In the genomic region with DNA sequence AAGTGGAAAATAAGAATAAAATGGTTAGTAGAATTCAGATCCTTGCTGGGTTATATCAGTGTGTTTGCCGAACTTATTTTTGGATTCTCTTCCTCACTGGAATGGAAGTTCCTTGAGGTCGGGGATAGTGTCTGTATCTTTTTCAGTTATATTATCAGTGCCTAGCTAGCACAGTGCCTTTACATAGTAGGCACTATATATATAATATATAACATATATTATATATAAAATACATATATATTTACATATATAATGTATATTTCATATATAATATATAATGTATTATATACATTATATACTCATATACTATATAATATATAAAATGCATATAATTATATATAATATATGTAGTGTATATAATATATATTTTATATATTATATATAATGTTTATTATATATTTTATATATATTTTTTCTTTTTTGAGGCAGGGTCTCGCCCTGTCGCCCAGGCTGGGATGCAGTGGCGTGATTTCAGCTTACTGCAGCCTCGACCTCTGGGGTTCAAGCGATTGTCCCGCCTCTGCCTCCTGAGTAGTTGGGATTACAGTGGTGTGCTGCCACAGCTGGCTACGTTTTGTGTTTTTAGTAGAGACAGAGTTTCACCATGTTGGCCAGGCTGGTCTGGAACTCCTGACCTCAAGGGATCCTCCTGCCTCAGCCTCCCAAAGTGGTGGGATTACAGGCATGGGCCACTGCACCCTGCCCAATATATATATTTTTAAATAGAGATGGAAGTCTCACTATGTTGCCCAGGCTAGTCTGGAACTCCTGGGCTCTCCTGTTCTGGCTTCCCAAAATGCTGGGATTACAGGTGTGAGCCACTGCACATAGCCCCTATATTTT, we compare ENCODE assay signal across 11 cellular contexts. TPM values are rescaled to one million over a fixed set of nuclear protein-coding genes. Genes with fewer than 3 reads are reported as not detected.
DNase-seq lines count a peak whose midpoint lies in the region; ATAC-seq and TF ChIP-seq lines count a peak whose summit lies in the region.
"Had no signal": no experiment of that assay in that cellular context is flagged by ENCODE, and none has a peak within 500 bp of the region (broad histone marks: within the 10 kb centered on the region; RNA-seq: fewer than 3 reads in every experiment).

No MANE protein-coding gene starts in this region.

- no peaks in the 10 kb centered on the region for H3K9me3 Mint-ChIP-seq in activated T-cell treated with anti-CD3 and anti-CD28 coated beads, Interleukin-2, amount 50 U/mL, for 72 hours
- H3K9me3 Mint-ChIP-seq in effector memory CD8-positive, alpha-beta T cell, result no peaks in the 10 kb centered on the region
- H3K9me3 Mint-ChIP-seq in CD14-positive monocyte, result no peaks in the 10 kb centered on the region

- CTCF ChIA-PET in PC-3 (lab: Charles Lee), result no interaction called here

- peak overlapping the region; percentile 88 to 94 for H3K4me3 Mint-ChIP-seq in activated T-cell treated with anti-CD3 and anti-CD28 coated beads, Interleukin-2, amount 50 U/mL, for 72 hours
- H3K4me3 Mint-ChIP-seq in effector memory CD8-positive, alpha-beta T cell, result peak overlapping the region; percentile 58 to 93
- no peak overlapping the region for H3K4me3 Mint-ChIP-seq in CD14-positive monocyte

- H3K4me2 ChIP-seq in PC-3 (ENCODE audit: low read length), result peak overlapping the region; percentile 93
- no peak overlapping the region for H3K4me2 ChIP-seq in smooth muscle cell

- H3K27ac ChIP-seq in PC-3 (ENCODE audit: low read length) (no peak overlapping the region), smooth muscle cell (ENCODE audit: low read depth) (no peak overlapping the region)
- H3K27ac ChIP-seq: vagina had no signal

- POLR2A ChIA-PET in PC-3 (lab: Charles Lee; ENCODE audit: unreplicated experiment), result no interaction called here

- H3K4me3 ChIP-seq in PC-3 (ENCODE audit: low read length) (no peak overlapping the region), smooth muscle cell (peak overlapping the region; percentile 96)
- H3K4me3 ChIP-seq: vagina had no signal

- H4K20me1 ChIP-seq in PC-3 (ENCODE audit: low read length), result 0 out of 2 replicates have a peak, but pooled peaks cover 8% of the 10 kb centered on the region
- peaks cover 63% of the 10 kb centered on the region for H4K20me1 ChIP-seq in smooth muscle cell (ENCODE audit: low read depth)

- 91% methylated on average over 9 of the region's 9 CpGs for WGBS in smooth muscle cell (ENCODE audit: low lambda C conversion rate)

- ATAC-seq in activated T-cell treated with anti-CD3 and anti-CD28 coated beads, Interleukin-2, amount 50 U/mL, for 72 hours (replicated peaks in 1 of 2), result no peak
- no peak for ATAC-seq in PC-3
- ATAC-seq in effector memory CD8-positive, alpha-beta T cell (replicated peaks), result no peak

- H3F3A ChIP-seq in PC-3 (ENCODE audit: low read length, unreplicated experiment), result no peaks in the 10 kb centered on the region
- peaks cover 11% of the 10 kb centered on the region for H3F3A ChIP-seq in smooth muscle cell (ENCODE audit: low read depth)

- no peak overlapping the region for H3K9ac ChIP-seq in PC-3 (ENCODE audit: low read length)
- no peak overlapping the region for H3K9ac ChIP-seq in smooth muscle cell (ENCODE audit: low read depth)

- peaks cover 65% of the 10 kb centered on the region for H3K4me1 Mint-ChIP-seq in activated T-cell treated with anti-CD3 and anti-CD28 coated beads, Interleukin-2, amount 50 U/mL, for 72 hours (ENCODE audit: low read depth)
- H3K4me1 Mint-ChIP-seq in effector memory CD8-positive, alpha-beta T cell (ENCODE audit: low read depth in 2 of 2), result peaks cover 47 to 64% of the 10 kb centered on the region in 2 donors
- H3K4me1 Mint-ChIP-seq in CD14-positive monocyte, result peaks cover 63% of the 10 kb centered on the region

- H3K27me3 ChIP-seq in PC-3 (ENCODE audit: low read length), result no peaks in the 10 kb centered on the region
- no peaks in the 10 kb centered on the region for H3K27me3 ChIP-seq in smooth muscle cell (ENCODE audit: low read depth)
- H3K27me3 ChIP-seq: vagina had no signal

- H3K79me2 ChIP-seq in PC-3 (ENCODE audit: low read length) (peaks cover 75% of the 10 kb centered on the region), smooth muscle cell (ENCODE audit: low read depth) (peaks cover 74% of the 10 kb centered on the region)

- H2AFZ ChIP-seq in PC-3 (ENCODE audit: low read length), result no peak overlapping the region
- H2AFZ ChIP-seq in smooth muscle cell (ENCODE audit: low read depth), result no peak overlapping the region

- no peaks in the 10 kb centered on the region for H3K27me3 Mint-ChIP-seq in activated T-cell treated with anti-CD3 and anti-CD28 coated beads, Interleukin-2, amount 50 U/mL, for 72 hours (ENCODE audit: low read depth)
- H3K27me3 Mint-ChIP-seq in effector memory CD8-positive, alpha-beta T cell, result no peaks in the 10 kb centered on the region
- no peaks in the 10 kb centered on the region for H3K27me3 Mint-ChIP-seq in CD14-positive monocyte (ENCODE audit: low read depth in 3 of 3)

- intact Hi-C loops in PC-3 (cut with micrococcal nuclease), result loop anchor here (5.0 kb wide), 1 partner anchor 149 kb away; the partner anchor contains the start of gene ESRP2
- intact Hi-C loops in CD14-positive monocyte (cut with micrococcal nuclease), result loop anchor here (5.0 to 10.0 kb wide), 5 partner anchors 149 to 1564 kb away; partner anchors contain the start of genes ACD (in 1 of the 2), C16orf86 (in 1 of the 2), ENKD1 (in 1 of the 2) and ESRP2 (in 1 of the 2)

- H3K36me3 ChIP-seq in PC-3 (ENCODE audit: low read depth, low read length) (no peaks in the 10 kb centered on the region), smooth muscle cell (ENCODE audit: low read depth) (no peaks in the 10 kb centered on the region)
- H3K36me3 ChIP-seq: vagina had no signal

- H3K9me2 ChIP-seq in PC-3 (replicated peaks; ENCODE audit: low read length), result no peaks in the 10 kb centered on the region

- H3K4me1 ChIP-seq in PC-3 (ENCODE audit: insufficient read depth, low read length) (0 out of 2 replicates have a peak, but pooled peaks cover 9% of the 10 kb centered on the region), smooth muscle cell (ENCODE audit: low read depth) (peaks cover 26% of the 10 kb centered on the region)

- no peak for TF ChIP-seq CTCF in PC-3 (conservative IDR thresholded peaks at IDR 0.05; ENCODE audit: low read depth, low read length)
- TF ChIP-seq CTCF in smooth muscle cell (IDR thresholded peaks at IDR 0.05; ENCODE audit: borderline replicate concordance, insufficient read depth, poor library complexity, severe bottlenecking), result no peak
- TF ChIP-seq CTCF in CD14-positive monocyte (IDR thresholded peaks at IDR 0.05), result no peak

- no TSS peak for BruUV-seq in PC-3 (replicated peaks; lab: Mats Ljungman, UMichigan)

- DNase-seq in activated T-cell treated with anti-CD3 and anti-CD28 coated beads, Interleukin-2, amount 50 U/mL, for 72 hours, result no peak
- no peak for DNase-seq in activated T-cell treated with anti-CD3 and anti-CD28 coated beads, Interleukin-2, amount 50 U/mL, for 1 hour
- no peak for DNase-seq in PC-3
- DNase-seq in effector memory CD8-positive, alpha-beta T cell, result no peak
- DNase-seq in smooth muscle cell (lab: John Stamatoyannopoulos, UW; ENCODE audit: unreplicated experiment), result no peak
- DNase-seq in CD14-positive monocyte (ENCODE audit: low spot score), result no peak
- DNase-seq in NCI-H1694 (lab: John Stamatoyannopoulos, UW), result no peak
- no peak for DNase-seq in hippocampal formation (lab: John Stamatoyannopoulos, UW)
- DNase-seq: caudate nucleus, NCI-H1436 treated with DMSO at 0.1 percent for 48 hours had no signal

- H3K9me3 ChIP-seq in PC-3 (ENCODE audit: low read length), result no peaks in the 10 kb centered on the region
- no peaks in the 10 kb centered on the region for H3K9me3 ChIP-seq in smooth muscle cell (replicated peaks; ENCODE audit: low read depth)
- H3K9me3 ChIP-seq: vagina had no signal

- peak overlapping the region; percentile 97 for H3K27ac Mint-ChIP-seq in activated T-cell treated with anti-CD3 and anti-CD28 coated beads, Interleukin-2, amount 50 U/mL, for 72 hours
- peak overlapping the region; percentile 73 to 82 for H3K27ac Mint-ChIP-seq in effector memory CD8-positive, alpha-beta T cell
- H3K27ac Mint-ChIP-seq in CD14-positive monocyte, result peak overlapping the region in 1 of 7 donors; percentile 25

- H3K36me3 Mint-ChIP-seq in activated T-cell treated with anti-CD3 and anti-CD28 coated beads, Interleukin-2, amount 50 U/mL, for 72 hours (ENCODE audit: insufficient read depth in 2 of 2), result peaks cover 2% of the 10 kb centered on the region in 2 donors
- H3K36me3 Mint-ChIP-seq in effector memory CD8-positive, alpha-beta T cell (ENCODE audit: insufficient read depth), result peaks cover 13% of the 10 kb centered on the region
- H3K36me3 Mint-ChIP-seq in CD14-positive monocyte, result no peaks in the 10 kb centered on the region

RNA-seq across cellular contexts. Expression of gene NFATC3, which starts 3.2 kb away (rescaled TPM):
- total RNA-seq in activated T-cell treated with anti-CD3 and anti-CD28 coated beads, Interleukin-2, amount 50 U/mL, for 72 hours, result 10 to 100 TPM; 79.7 to 82.5 TPM
- total RNA-seq in PC-3 (2014; rRNA removed) (12.1 and 14.5 TPM in 2 replicates), smooth muscle cell (30.2 and 32.4 TPM in 2 replicates)
- polyA plus RNA-seq in smooth muscle cell (14.7 and 15.2 TPM in 2 replicates), CD14-positive monocyte (10 to 100 TPM; 15.8 to 21.8 TPM)

Comparison
In these comparisons a context has a peak if more than half of its experiments do, and no peak if none do; other contexts are left out.
1. H3K4me3 Mint-ChIP-seq: peak in activated T-cell treated with anti-CD3 and anti-CD28 coated beads, Interleukin-2, amount 50 U/mL, for 72 hours (2 of 2) and effector memory CD8-positive, alpha-beta T cell (2 of 2); none in CD14-positive monocyte (0 of 2).